7 cellular contexts compared by ENCODE assay signal in the genomic region with DNA sequence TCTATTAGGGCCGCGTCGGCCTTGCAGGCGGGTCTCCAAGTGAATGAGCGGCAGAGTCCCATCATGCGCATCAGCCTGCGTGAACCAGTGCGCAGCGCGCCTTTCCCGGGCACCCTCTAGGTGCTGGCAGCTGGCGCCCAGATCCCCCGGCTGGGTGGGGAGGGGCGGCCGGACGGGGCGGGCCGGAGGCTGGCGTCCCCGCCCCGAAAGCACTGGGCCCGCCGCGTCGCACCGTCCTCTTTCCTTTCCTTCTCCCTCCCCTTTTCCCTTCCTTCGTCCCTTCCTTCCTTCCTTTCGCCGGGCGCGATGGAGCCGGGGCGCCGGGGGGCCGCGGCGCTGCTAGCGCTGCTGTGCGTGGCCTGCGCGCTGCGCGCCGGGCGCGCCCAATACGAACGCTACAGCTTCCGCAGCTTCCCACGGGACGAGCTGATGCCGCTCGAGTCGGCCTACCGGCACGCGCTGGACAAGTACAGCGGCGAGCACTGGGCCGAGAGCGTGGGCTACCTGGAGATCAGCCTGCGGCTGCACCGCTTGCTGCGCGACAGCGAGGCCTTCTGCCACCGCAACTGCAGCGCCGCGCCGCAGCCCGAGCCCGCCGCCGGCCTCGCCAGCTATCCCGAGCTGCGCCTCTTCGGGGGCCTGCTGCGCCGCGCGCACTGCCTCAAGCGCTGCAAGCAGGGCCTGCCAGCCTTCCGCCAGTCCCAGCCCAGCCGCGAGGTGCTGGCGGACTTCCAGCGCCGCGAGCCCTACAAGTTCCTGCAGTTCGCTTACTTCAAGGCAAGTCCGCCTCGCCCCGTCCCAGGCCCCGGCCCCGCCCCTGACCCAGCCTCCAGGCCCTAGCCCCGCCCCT.
DNase-seq lines count a peak whose midpoint lies in the region; ATAC-seq and TF ChIP-seq lines count a peak whose summit lies in the region.

Gene CRTAP (plus strand): TSS at position 243 of the 850 bp plus-strand sequence. CDS start 64 bp downstream, at position 307.

- DNase-seq in NCI-H1694 (lab: John Stamatoyannopoulos, UW), result peak; percentile 35
- peak; percentile 92 for DNase-seq in T1000 (lab: John Stamatoyannopoulos, UW)
- DNase-seq in astrocyte of the hippocampus (ENCODE audit: low read depth, low spot score), result peak; percentile 99
- peak; percentile 80 to 89 for DNase-seq in hippocampal formation (lab: John Stamatoyannopoulos, UW)
- peak; percentile 95 for DNase-seq in retinal pigment epithelial cell (ENCODE audit: low read depth)

- ATAC-seq in GM18499 (IDR thresholded peaks at IDR 0.05; ENCODE audit: insufficient read depth, unreplicated experiment), result peak; percentile 39
- ATAC-seq in HG02840 (IDR thresholded peaks at IDR 0.05; ENCODE audit: low FRiP score, unreplicated experiment), result peak; percentile 74

- H3K4me3 ChIP-seq in retinal pigment epithelial cell (ENCODE audit: low read length), result peak within 1 kb of the TSS; percentile 60

- no peak for TF ChIP-seq CTCF in retinal pigment epithelial cell (conservative IDR thresholded peaks at IDR 0.05; ENCODE audit: low read depth, low read length)

Comparison
In these comparisons a context has a peak if more than half of its experiments do, and no peak if none do; other contexts are left out.
1. Peak in every context shown above with its lines: DNase-seq, ATAC-seq and H3K4me3 ChIP-seq.
2. DNase-seq: peak in every context shown above with its lines; median percentile 99 in astrocyte of the hippocampus; 95 in retinal pigment epithelial cell; 92 in T1000; 84 in hippocampal formation; 35 in NCI-H1694.